13 cellular contexts compared by ENCODE assay signal in genomic region chr11:133659542-133660201, GRCh38.
A peak's percentile ranks its signal among the peaks of the same experiment; 100 is the strongest.
DNase-seq lines count a peak whose midpoint lies in the region; ATAC-seq lines count a peak whose summit lies in the region.
"Had no signal": no experiment of that assay in that cellular context is flagged by ENCODE, and none has a peak within 500 bp of the region (broad histone marks: within the 10 kb centered on the region; RNA-seq: fewer than 3 reads in every experiment).

No MANE protein-coding gene starts in this region.

- no peak overlapping the region for H3K27ac ChIP-seq in substantia nigra (ENCODE audit: low read depth, low read length, poor library complexity, severe bottlenecking)
- H3K27ac ChIP-seq: skin epidermis had no signal

- ATAC-seq in GM18907 (IDR thresholded peaks at IDR 0.05; ENCODE audit: unreplicated experiment) (peak; percentile 88), HG02763 (IDR thresholded peaks at IDR 0.05; ENCODE audit: unreplicated experiment) (peak; percentile 47)

- DNase-seq in NCI-H526 treated with DMSO at 0.1 percent for 48 hours (lab: John Stamatoyannopoulos, UW) (peak; percentile 83), kidney tubule cell (ENCODE audit: low spot score) (peak; percentile 1), substantia nigra (lab: John Stamatoyannopoulos, UW) (no peak), midbrain (lab: John Stamatoyannopoulos, UW) (no peak), epidermal melanocyte (ENCODE audit: insufficient read length, low spot score) (no peak)
- DNase-seq: activated naive CD8-positive, alpha-beta T cell treated with anti-CD3 and anti-CD28 coated beads for 36 hours; cerebellar nuclear complex; erythroblast; hippocampal formation; NCI-H345 had no signal

Comparison
In these comparisons a context has a peak if more than half of its experiments do, and no peak if none do; other contexts are left out.
1. DNase-seq: peak in NCI-H526 treated with DMSO at 0.1 percent for 48 hours (single experiment) and kidney tubule cell (single experiment); none in substantia nigra (0 of 49), midbrain (single experiment) and epidermal melanocyte (single experiment).